In genomic region chr2:197614532-197614931, GRCh38 we compare ENCODE assay signal across 20 cellular contexts.
DNase-seq lines count a peak whose midpoint lies in the region; ATAC-seq, FAIRE-seq and TF ChIP-seq lines count a peak whose summit lies in the region.
"Had no signal": no experiment of that assay in that cellular context is flagged by ENCODE, and none has a peak within 500 bp of the region (broad histone marks: within the 10 kb centered on the region; RNA-seq: fewer than 3 reads in every experiment).

No MANE protein-coding gene starts in this region.

- BruUV-seq in PC-3 (replicated peaks; lab: Mats Ljungman, UMichigan) = no TSS peak

- ATAC-seq in PC-3 (peak; percentile 48), esophagus mucosa (peak; percentile 57), GM18858 (IDR thresholded peaks at IDR 0.05; ENCODE audit: unreplicated experiment) (no peak)
- ATAC-seq: natural killer cell had no signal

- no peaks in the 10 kb centered on the region for H4K20me1 ChIP-seq in PC-3 (ENCODE audit: low read length)
- H4K20me1 ChIP-seq: BLaER1 treated with 17β-estradiol and CSF1 and Interleukin-3, amounts not matched to agents 10 nM and 100 nM had no signal

- TF ChIP-seq CTCF in PC-3 (conservative IDR thresholded peaks at IDR 0.05; ENCODE audit: low read depth, low read length) = no peak

- DNase-seq in DMS153 (lab: John Stamatoyannopoulos, UW) (peak; percentile 41), DMS153 treated with DMSO at 0.1 percent for 48 hours (lab: John Stamatoyannopoulos, UW; ENCODE audit: unreplicated experiment) (no peak), PC-3 (peak; percentile 25), putamen (ENCODE audit: low spot score) (peak; percentile 61), COLO829 (ENCODE audit: low spot score) (no peak), frontal cortex (ENCODE audit: low spot score in 2 of 2) (no peak)
- DNase-seq: 8988T; activated CD4-positive, alpha-beta T cell treated with anti-CD3 and anti-CD28 coated beads, Interleukin-2, amount 10 ng/mL, durations not matched to agents 7 days and 5 days; activated naive CD4-positive, alpha-beta T cell treated with Interleukin-2 at 50 U/mL for 16 hours; DMS79; natural killer cell; NCI-H524 treated with DMSO at 0.1 percent for 48 hours; retina had no signal

- H3K9me3 ChIP-seq in PC-3 (ENCODE audit: low read length) = no peaks in the 10 kb centered on the region
- H3K9me3 ChIP-seq: ascending aorta; BLaER1 treated with 17β-estradiol and CSF1 and Interleukin-3, amounts not matched to agents 10 nM and 100 nM; upper lobe of left lung had no signal

- no peaks in the 10 kb centered on the region for H3K36me3 ChIP-seq in PC-3 (ENCODE audit: low read depth, low read length)
- H3K36me3 ChIP-seq: BLaER1 treated with 17β-estradiol and CSF1 and Interleukin-3, amounts not matched to agents 10 nM and 100 nM; upper lobe of left lung had no signal

- no peak overlapping the region; the same call in 1 of the 2 replicates for H3K4me3 ChIP-seq in PC-3 (ENCODE audit: low read length)
- H3K4me3 ChIP-seq: ascending aorta; BLaER1 treated with 17β-estradiol and CSF1 and Interleukin-3, amounts not matched to agents 10 nM and 100 nM; upper lobe of left lung had no signal

- peak overlapping the region; percentile 55 for H3K4me2 ChIP-seq in PC-3 (ENCODE audit: low read length)
- H3K4me2 ChIP-seq: BLaER1 treated with 17β-estradiol and CSF1 and Interleukin-3, amounts not matched to agents 10 nM and 100 nM had no signal

- H3K4me1 ChIP-seq in PC-3 (ENCODE audit: insufficient read depth, low read length) = peaks cover 33% of the 10 kb centered on the region
- H3K4me1 ChIP-seq: ascending aorta; BLaER1 treated with 17β-estradiol and CSF1 and Interleukin-3, amounts not matched to agents 10 nM and 100 nM had no signal

- no peak for FAIRE-seq in frontal cortex (lab: Jason Lieb, UNC)
- FAIRE-seq: colon, RCC 7860 had no signal

- intact Hi-C loops in PC-3 (cut with micrococcal nuclease) = loop anchor here (5.0 kb wide), 3 partner anchors 93 to 163 kb away; partner anchors contain the start of genes MARS2 and MOB4

- H3K9me2 ChIP-seq in PC-3 (replicated peaks; ENCODE audit: low read length) = no peaks in the 10 kb centered on the region

- H2AFZ ChIP-seq in PC-3 (ENCODE audit: low read length) = 0 out of 2 replicates have a peak overlapping the region, but pooled peaks have one; percentile 19

- peak overlapping the region; percentile 28 for H3K27ac ChIP-seq in PC-3 (ENCODE audit: low read length)
- H3K27ac ChIP-seq: ascending aorta; BLaER1 treated with 17β-estradiol and CSF1 and Interleukin-3, amounts not matched to agents 10 nM and 100 nM had no signal

- POLR2A ChIA-PET in PC-3 (lab: Charles Lee; ENCODE audit: unreplicated experiment) = no interaction called here

- no peak overlapping the region for H3K9ac ChIP-seq in PC-3 (ENCODE audit: low read length)
- H3K9ac ChIP-seq: BLaER1 treated with 17β-estradiol and CSF1 and Interleukin-3, amounts not matched to agents 10 nM and 100 nM had no signal

- H3K27me3 ChIP-seq in PC-3 (ENCODE audit: low read length) = no peaks in the 10 kb centered on the region
- H3K27me3 ChIP-seq: ascending aorta; BLaER1 treated with 17β-estradiol and CSF1 and Interleukin-3, amounts not matched to agents 10 nM and 100 nM; upper lobe of left lung had no signal

- H3F3A ChIP-seq in PC-3 (ENCODE audit: low read length, unreplicated experiment) = no peaks in the 10 kb centered on the region

- H3K79me2 ChIP-seq in PC-3 (ENCODE audit: low read length) = no peaks in the 10 kb centered on the region

- CTCF ChIA-PET in PC-3 (lab: Charles Lee) = no interaction called here

Comparison
In these comparisons a context has a peak if more than half of its experiments do, and no peak if none do; other contexts are left out.
1. DNase-seq: peak in DMS153 (single experiment), PC-3 (single experiment) and putamen (single experiment); none in DMS153 treated with DMSO at 0.1 percent for 48 hours (single experiment), COLO829 (single experiment) and frontal cortex (0 of 2).